Comparison of ENCODE assay signal across 1 cellular context in the genomic region with DNA sequence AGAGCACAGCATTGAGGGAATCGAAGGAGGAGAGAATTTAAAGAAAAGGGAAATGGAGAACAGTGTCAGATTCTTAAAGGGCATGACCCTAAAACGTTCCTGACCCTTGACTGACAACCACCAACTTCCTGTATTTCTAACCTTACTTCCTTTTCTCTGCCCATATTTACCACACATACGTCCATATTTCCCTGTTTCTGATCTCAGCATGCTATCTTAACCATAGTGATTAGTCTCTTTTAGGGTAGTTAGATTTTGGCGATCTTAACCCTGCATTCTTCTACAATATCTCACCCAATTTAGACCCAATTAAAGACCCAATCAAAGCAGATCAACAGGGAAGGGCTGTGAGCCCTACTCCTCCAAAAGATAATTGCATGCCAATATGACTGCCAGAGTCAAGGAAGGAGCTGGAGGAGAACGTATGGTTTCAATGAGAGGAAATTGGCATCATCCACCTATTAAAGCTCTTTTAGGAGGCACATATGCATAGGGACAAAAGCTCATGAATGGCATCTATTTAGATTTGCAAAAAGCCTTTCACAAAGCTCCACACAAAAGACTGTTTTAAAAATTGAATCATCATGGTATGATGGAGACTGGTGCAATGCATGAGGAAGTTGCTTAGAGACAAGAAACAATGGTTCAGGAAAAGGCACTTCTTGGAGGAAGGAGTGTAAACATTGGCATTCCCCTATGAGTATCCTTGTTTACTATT.
TF ChIP-seq lines count a peak whose summit lies in the region.

No MANE protein-coding gene starts in this region.

TF ChIP-seq in IMR-90, 13 proteins besides CTCF, POLR2A, EP300 and RAD21:
- TF ChIP-seq MAFK (IDR thresholded peaks at IDR 0.05; ENCODE audit: low read depth, low read length) (no peak), CEBPB (IDR thresholded peaks at IDR 0.05; ENCODE audit: low read depth, low read length) (peak; percentile 92), BHLHE40 (IDR thresholded peaks at IDR 0.05; ENCODE audit: low read depth, low read length) (0 out of 2 replicates have a peak, but pooled peaks have one; percentile 9), FOS (IDR thresholded peaks at IDR 0.05; ENCODE audit: low read depth, low read length) (peak; percentile 66)
